Comparison of ENCODE assay signal across 10 cellular contexts in genomic region chr12:116626153-116626552, GRCh38.
"Had no signal": no experiment of that assay in that cellular context is flagged by ENCODE, and none has a peak within 500 bp of the region (broad histone marks: within the 10 kb centered on the region; RNA-seq: fewer than 3 reads in every experiment).

No MANE protein-coding gene starts in this region.

- H3K27ac ChIP-seq: GM23248 had no signal

- H3K9ac ChIP-seq: GM23248 had no signal

- H3K36me3 ChIP-seq: HAP-1 had no signal

- DNase-seq: GM23248, GOT3, H9, HCEC 1CT, HFFc6 had no signal

- FAIRE-seq: H1, H54 had no signal

- H2AFZ ChIP-seq: GM23248, GM23338 had no signal

- H3K4me3 ChIP-seq: GM23248, GM23338, HAP-1 had no signal

- H3K4me2 ChIP-seq: GM23338 had no signal

- ATAC-seq: GM23338, HCT116 had no signal
